12 cellular contexts compared by ENCODE assay signal in genomic region chr3:125382323-125382722, GRCh38.
"Had no signal": no experiment of that assay in that cellular context is flagged by ENCODE, and none has a peak within 500 bp of the region (broad histone marks: within the 10 kb centered on the region; RNA-seq: fewer than 3 reads in every experiment).

No MANE protein-coding gene starts in this region.

- ATAC-seq: left colon had no signal

- H3K27ac Mint-ChIP-seq: activated CD4-positive, alpha-beta T cell treated with anti-CD3 and anti-CD28 coated beads for 36 hours; effector memory CD8-positive, alpha-beta T cell; naive B cell had no signal

- H3K36me3 Mint-ChIP-seq: activated naive CD4-positive, alpha-beta T cell treated with anti-CD3 and anti-CD28 coated beads, Interleukin-2, amount 10 ng/mL, durations not matched to agents 7 days and 5 days; naive B cell had no signal

- H3K36me3 ChIP-seq: pancreas, sigmoid colon, thyroid gland, uterus had no signal

- H3K27me3 ChIP-seq: pancreas, sigmoid colon, thyroid gland, uterus had no signal

- H3K4me3 ChIP-seq: pancreas, sigmoid colon, thyroid gland, uterus had no signal

- H3K9me3 ChIP-seq: pancreas, sigmoid colon, thyroid gland, uterus had no signal

- DNase-seq: dermis blood vessel endothelial cell; effector memory CD8-positive, alpha-beta T cell; left colon; naive B cell; pancreas; sigmoid colon; thyroid gland; uterus had no signal

- H3K27me3 Mint-ChIP-seq: activated T-cell treated with anti-CD3 and anti-CD28 coated beads, Interleukin-2, amount 50 U/mL, for 24 hours had no signal

- H3K9me3 Mint-ChIP-seq: activated CD4-positive, alpha-beta memory T cell treated with anti-CD3 and anti-CD28 coated beads, Interleukin-2, amount 10 ng/mL, durations not matched to agents 7 days and 5 days; activated naive CD4-positive, alpha-beta T cell treated with anti-CD3 and anti-CD28 coated beads, Interleukin-2, amount 10 ng/mL, durations not matched to agents 7 days and 5 days; activated T-cell treated with anti-CD3 and anti-CD28 coated beads, Interleukin-2, amount 50 U/mL, for 24 hours; effector memory CD8-positive, alpha-beta T cell; naive B cell had no signal

- H3K4me1 ChIP-seq: pancreas, sigmoid colon, uterus had no signal

- H3K27ac ChIP-seq: pancreas, sigmoid colon, thyroid gland, uterus had no signal

- H3K4me3 Mint-ChIP-seq: activated CD4-positive, alpha-beta memory T cell treated with anti-CD3 and anti-CD28 coated beads, Interleukin-2, amount 10 ng/mL, durations not matched to agents 7 days and 5 days; activated CD4-positive, alpha-beta T cell treated with anti-CD3 and anti-CD28 coated beads for 36 hours; activated naive CD4-positive, alpha-beta T cell treated with anti-CD3 and anti-CD28 coated beads, Interleukin-2, amount 10 ng/mL, durations not matched to agents 7 days and 5 days; activated T-cell treated with anti-CD3 and anti-CD28 coated beads, Interleukin-2, amount 50 U/mL, for 24 hours; effector memory CD8-positive, alpha-beta T cell had no signal
